20 cellular contexts compared by ENCODE assay signal in genomic region chr17:77119668-77120301, GRCh38. TPM values are rescaled to one million over a fixed set of nuclear protein-coding genes. Genes with fewer than 3 reads are reported as not detected.
A peak's percentile ranks its signal among the peaks of the same experiment; 100 is the strongest.
DNase-seq lines count a peak whose midpoint lies in the region; ATAC-seq and TF ChIP-seq lines count a peak whose summit lies in the region.
"Had no signal": no experiment of that assay in that cellular context is flagged by ENCODE, and none has a peak within 500 bp of the region (broad histone marks: within the 10 kb centered on the region; RNA-seq: fewer than 3 reads in every experiment).

No MANE protein-coding gene starts in this region.

- ATAC-seq in heart right ventricle (no peak), GM19328 (IDR thresholded peaks at IDR 0.05; ENCODE audit: unreplicated experiment) (no peak), omental fat pad (ENCODE audit: low FRiP score) (no peak)

- H3K27me3 ChIP-seq in heart right ventricle (no peaks in the 10 kb centered on the region), dorsolateral prefrontal cortex (no peaks in the 10 kb centered on the region)

- H3K27ac ChIP-seq in heart right ventricle (peak overlapping the region; percentile 61 to 96 (median 86)), dorsolateral prefrontal cortex (peak overlapping the region in 50 of 59 donors; percentile 9 to 96 (median 82))

- TF ChIP-seq CTCF in heart right ventricle (IDR thresholded peaks at IDR 0.05) (no peak), dorsolateral prefrontal cortex (IDR thresholded peaks at IDR 0.05 in 54 of 56, conservative IDR thresholded peaks at IDR 0.05 in 2 of 56; ENCODE audit: low read depth in 1 of 56, partially characterized antibody in 56 of 56) (no peak), nephron (IDR thresholded peaks at IDR 0.05; ENCODE audit: unreplicated experiment in 3 of 3) (no peak), type B pancreatic cell (conservative IDR thresholded peaks at IDR 0.05) (no peak), omental fat pad (IDR thresholded peaks at IDR 0.05) (no peak)

- no peak overlapping the region for H3K4me3 Mint-ChIP-seq in nephron
- peak overlapping the region; percentile 25 for H3K4me3 Mint-ChIP-seq in type B pancreatic cell
- H3K4me3 Mint-ChIP-seq: activated CD4-positive, alpha-beta T cell treated with anti-CD3 and anti-CD28 coated beads, Interleukin-2, amount 10 ng/mL, durations not matched to agents 7 days and 5 days; CD14-positive monocyte; immature natural killer cell; memory B cell; naive B cell had no signal

- H3K4me1 Mint-ChIP-seq in nephron, result peaks cover 55% of the 10 kb centered on the region
- peaks cover 30% of the 10 kb centered on the region for H3K4me1 Mint-ChIP-seq in type B pancreatic cell (ENCODE audit: unreplicated experiment)
- H3K4me1 Mint-ChIP-seq: immature natural killer cell, memory B cell had no signal

- DNase-seq in heart right ventricle (no peak), cardiac septum (ENCODE audit: low spot score) (no peak), dorsolateral prefrontal cortex (no peak), type B pancreatic cell (ENCODE audit: extremely low spot score, unreplicated experiment) (no peak), NAMALWA (ENCODE audit: low spot score) (no peak), omental fat pad (ENCODE audit: low spot score) (no peak)
- DNase-seq: activated CD4-positive, alpha-beta T cell treated with anti-CD3 and anti-CD28 coated beads, Interleukin-2, amount 10 ng/mL, durations not matched to agents 7 days and 5 days; activated gamma-delta T cell; amygdala; effector memory CD4-positive, alpha-beta T cell; immature natural killer cell; naive B cell; NCI-H2029; NCI-H446; stimulated activated CD4-positive, alpha-beta T cell treated with anti-CD3 and anti-CD28 coated beads, Interleukin-12 subunit alpha, Interleukin-12 subunit beta, amount 100 ng/mL, for 4 hours had no signal

- H3K9me3 Mint-ChIP-seq in nephron (no peaks in the 10 kb centered on the region), type B pancreatic cell (no peaks in the 10 kb centered on the region)
- H3K9me3 Mint-ChIP-seq: activated CD4-positive, alpha-beta T cell treated with anti-CD3 and anti-CD28 coated beads, Interleukin-2, amount 10 ng/mL, durations not matched to agents 7 days and 5 days; CD14-positive monocyte; immature natural killer cell; memory B cell; naive B cell had no signal

- H3K4me3 ChIP-seq in heart right ventricle (no peak overlapping the region), dorsolateral prefrontal cortex (no peak overlapping the region)
- H3K4me3 ChIP-seq: prostate gland had no signal

- intact Hi-C loops in heart right ventricle (cut with DNase I) (no loop called here), cardiac septum (cut with DNase I) (no loop called here), dorsolateral prefrontal cortex (cut with DNase I) (no loop called here)

- H3K9me3 ChIP-seq in heart right ventricle, result no peaks in the 10 kb centered on the region
- H3K9me3 ChIP-seq: prostate gland had no signal

- H3K27ac Mint-ChIP-seq in nephron, result peak overlapping the region; percentile 53 to 99 (median 57)
- H3K27ac Mint-ChIP-seq in type B pancreatic cell, result no peak overlapping the region
- H3K27ac Mint-ChIP-seq: activated CD4-positive, alpha-beta T cell treated with anti-CD3 and anti-CD28 coated beads, Interleukin-2, amount 10 ng/mL, durations not matched to agents 7 days and 5 days; CD14-positive monocyte; immature natural killer cell; memory B cell had no signal

- 78 to 83% methylated on average over 10 of the region's 10 CpGs for WGBS in heart right ventricle, 2 donors

- H3K27me3 Mint-ChIP-seq in nephron (ENCODE audit: low read depth) (no peaks in the 10 kb centered on the region), type B pancreatic cell (no peaks in the 10 kb centered on the region)
- H3K27me3 Mint-ChIP-seq: activated CD4-positive, alpha-beta T cell treated with anti-CD3 and anti-CD28 coated beads, Interleukin-2, amount 10 ng/mL, durations not matched to agents 7 days and 5 days; memory B cell; naive B cell had no signal

- H3K36me3 Mint-ChIP-seq in nephron (ENCODE audit: low read depth) (no peaks in the 10 kb centered on the region), type B pancreatic cell (no peaks in the 10 kb centered on the region)
- H3K36me3 Mint-ChIP-seq: immature natural killer cell, memory B cell, naive B cell had no signal

- no peaks in the 10 kb centered on the region for H3K36me3 ChIP-seq in heart right ventricle
- H3K36me3 ChIP-seq: prostate gland had no signal

- peaks cover 22 to 90% (median 84%) of the 10 kb centered on the region in 9 donors for H3K4me1 ChIP-seq in heart right ventricle

RNA-seq across cellular contexts. Expression of gene SEC14L1, which starts 21.0 kb away (rescaled TPM):
- total RNA-seq in heart right ventricle (10 to 100 TPM; 38.7 to 88.8 (median 55.3) TPM), cardiac septum (44.2 TPM), dorsolateral prefrontal cortex (100 to 1,000 TPM in 117 of 120 experiments, 10 to 100 TPM in 3; 93.3 to 297 (median 156) TPM), type B pancreatic cell (ENCODE audit: low replicate concordance) (42.3 and 74.9 TPM in 2 replicates), omental fat pad (100 to 1,000 TPM in 3 of 4 donors, 10 to 100 TPM in 1; 72.8 to 330 (median 113) TPM)
- polyA plus RNA-seq in heart right ventricle, result 10 to 100 TPM; 36.1 to 42.3 TPM
